22 cellular contexts compared by ENCODE assay signal in the genomic region with DNA sequence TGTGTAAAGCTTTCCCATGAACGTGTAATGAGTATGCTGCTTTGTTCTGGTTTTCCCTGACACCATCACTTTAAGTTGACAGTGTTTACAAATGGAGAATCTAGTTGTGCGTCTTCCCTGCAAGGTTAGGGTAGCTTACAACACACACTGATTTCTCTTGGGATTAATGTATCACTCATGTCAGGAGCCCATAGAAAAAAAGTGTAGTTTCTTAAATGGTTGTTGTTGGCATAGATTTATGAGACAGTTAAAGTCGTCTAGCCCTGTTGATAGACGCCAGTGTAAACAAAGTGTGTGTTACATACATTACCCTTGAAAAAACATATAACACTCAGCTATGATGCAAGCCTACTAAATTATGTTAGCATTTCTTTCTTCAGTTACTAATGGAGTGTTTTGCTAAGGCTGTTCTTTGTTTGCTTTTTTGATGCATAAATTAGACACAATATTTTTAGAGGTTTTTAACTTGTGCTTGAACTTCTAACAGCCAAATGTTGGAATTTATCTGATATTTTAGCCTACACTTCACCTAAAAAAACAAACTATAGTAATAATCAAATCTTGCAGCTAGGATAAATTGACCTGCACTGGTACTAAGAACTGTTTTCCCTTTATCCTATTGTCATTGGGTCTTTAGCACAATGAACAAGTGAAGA.
DNase-seq lines count a peak whose midpoint lies in the region; ATAC-seq, FAIRE-seq and TF ChIP-seq lines count a peak whose summit lies in the region.
"Had no signal": no experiment of that assay in that cellular context is flagged by ENCODE, and none has a peak within 500 bp of the region (broad histone marks: within the 10 kb centered on the region; RNA-seq: fewer than 3 reads in every experiment).

No MANE protein-coding gene starts in this region.

- ATAC-seq in K562 (peak; percentile 15; the same call in 1 of the 3 replicates), GM21529 (IDR thresholded peaks at IDR 0.05; ENCODE audit: unreplicated experiment) (no peak)
- ATAC-seq: esophagus mucosa, heart right ventricle, T-helper 17 cell had no signal

- H2BK15ac ChIP-seq in mesenchymal stem cell (ENCODE audit: low read depth, poor library complexity, severe bottlenecking) = no peak overlapping the region

- POLR2A ChIA-PET in MCF 10A (lab: Yijun Ruan, JAX) (interaction anchor here (0.6 to 5.2 kb wide), 13 partner anchors 9 to 731 kb away, joined by 3 to 62 read pairs (median 5); a partner anchor contains a TSS), K562 (lab: Yijun Ruan, JAX) (interaction anchor here (1.0 kb wide), 1 partner anchor 15 kb away, joined by 3 read pairs; no protein-coding TSS in a partner anchor)

- H3K9me3 Mint-ChIP-seq in MCF 10A (ENCODE audit: unreplicated experiment) = peaks cover 7% of the 10 kb centered on the region
- H3K9me3 Mint-ChIP-seq: activated naive CD8-positive, alpha-beta T cell treated with anti-CD3 and anti-CD28 coated beads, Interleukin-2, amount 10 ng/mL, durations not matched to agents 7 days and 5 days; neural progenitor cell had no signal

- intact Hi-C loops in MCF 10A (cut with micrococcal nuclease) (loop anchor here (5.0 kb wide), 1 partner anchor 53 kb away; no protein-coding TSS in a partner anchor), breast epithelium (cut with DNase I; ENCODE audit: low total_unique reads) (no loop called here), K562 (cut with micrococcal nuclease) (no loop called here), esophagus squamous epithelium (cut with DNase I) (no loop called here)

- H3K27me3 Mint-ChIP-seq in MCF 10A (ENCODE audit: insufficient read depth, unreplicated experiment) = no peaks in the 10 kb centered on the region

- in situ Hi-C loops in K562 (cut with MboI) = no loop called here

- no peak for TF ChIP-seq EP300 in K562 (IDR thresholded peaks at IDR 0.05; ENCODE audit: low read length)
- TF ChIP-seq EP300 in tibial nerve (IDR thresholded peaks at IDR 0.05) = no peak

- no peaks in the 10 kb centered on the region for H3K27me3 ChIP-seq in breast epithelium
- no peaks in the 10 kb centered on the region for H3K27me3 ChIP-seq in K562 (ENCODE audit: control insufficient read depth in 2 of 2, insufficient read depth in 2 of 2, low read length in 2 of 2)
- H3K27me3 ChIP-seq in mesenchymal stem cell (ENCODE audit: control insufficient read depth in 1 of 2, insufficient read depth in 1 of 2, low read length in 2 of 2) = no peaks in the 10 kb centered on the region
- H3K27me3 ChIP-seq in tibial nerve = no peaks in the 10 kb centered on the region
- no peaks in the 10 kb centered on the region for H3K27me3 ChIP-seq in esophagus squamous epithelium
- H3K27me3 ChIP-seq: heart right ventricle, neural progenitor cell, testis had no signal

- H3K27ac Mint-ChIP-seq in MCF 10A (ENCODE audit: low read depth, unreplicated experiment) = peak overlapping the region; percentile 93
- H3K27ac Mint-ChIP-seq: activated naive CD8-positive, alpha-beta T cell treated with anti-CD3 and anti-CD28 coated beads, Interleukin-2, amount 10 ng/mL, durations not matched to agents 7 days and 5 days; neural progenitor cell; T-helper 17 cell had no signal

- H3K4ac ChIP-seq in mesenchymal stem cell (ENCODE audit: low read depth in 1 of 2, low read length in 2 of 2) = no peak overlapping the region

- H3K79me1 ChIP-seq in mesenchymal stem cell (replicated peaks; ENCODE audit: low read length, poor library complexity, severe bottlenecking) = peaks cover 22% of the 10 kb centered on the region

- H3K14ac ChIP-seq in mesenchymal stem cell (ENCODE audit: low read length in 2 of 2) = no peak overlapping the region

- no peak overlapping the region for H2BK5ac ChIP-seq in mesenchymal stem cell (ENCODE audit: low read depth, low read length, poor library complexity, severe bottlenecking)

- no peak overlapping the region for H3K4me3 ChIP-seq in breast epithelium
- no peak overlapping the region for H3K4me3 ChIP-seq in K562
- no peak overlapping the region for H3K4me3 ChIP-seq in mesenchymal stem cell (ENCODE audit: insufficient read depth in 1 of 2, low read depth in 1 of 2, low read length in 2 of 2)
- no peak overlapping the region for H3K4me3 ChIP-seq in tibial nerve
- H3K4me3 ChIP-seq in esophagus squamous epithelium = no peak overlapping the region
- H3K4me3 ChIP-seq: heart right ventricle, neural progenitor cell, testis had no signal

- H3K23ac ChIP-seq in mesenchymal stem cell (ENCODE audit: low read length in 2 of 2) = no peak overlapping the region

- H3K4me1 ChIP-seq in breast epithelium (no peaks in the 10 kb centered on the region), K562 (replicated peaks in 1 of 2; ENCODE audit: control insufficient read depth in 2 of 2, insufficient read depth in 2 of 2, low read length in 2 of 2) (peaks cover 3 to 4% of the 10 kb centered on the region in 2 experiments; a peak in 3 of 5 replicates), mesenchymal stem cell (ENCODE audit: control insufficient read depth, insufficient read depth, low read depth, low read length) (no peaks in the 10 kb centered on the region), tibial nerve (peaks cover 0 to 4% (median 0%) of the 10 kb centered on the region in 4 donors), esophagus squamous epithelium (peaks cover 0 to 25% (median 3%) of the 10 kb centered on the region in 3 donors)
- H3K4me1 ChIP-seq: heart right ventricle, testis had no signal

- H3K9ac ChIP-seq in K562 (ENCODE audit: insufficient read depth in 1 of 2, low read depth in 2 of 2, low read length in 2 of 2) (no peak overlapping the region), mesenchymal stem cell (ENCODE audit: low read length) (no peak overlapping the region)
- H3K9ac ChIP-seq: KMS-11, neural progenitor cell had no signal

- H2BK120ac ChIP-seq in mesenchymal stem cell (ENCODE audit: low read depth, low read length) = no peak overlapping the region

- no peak for TF ChIP-seq RAD21 in K562 (CRISPR knock-in tag; conservative IDR thresholded peaks at IDR 0.05 in 1 of 2, IDR thresholded peaks at IDR 0.05 in 1 of 2)

- DNase-seq in MCF 10A (ENCODE audit: unreplicated experiment) = peak; percentile 77
- no peak for DNase-seq in breast epithelium (ENCODE audit: low spot score in 2 of 2)
- DNase-seq in K562 (ENCODE audit: extremely low read depth in 1 of 4, low spot score in 3 of 4) = no peak
- DNase-seq in mesenchymal stem cell = peak; percentile 85
- no peak for DNase-seq in NCI-H1436 (lab: John Stamatoyannopoulos, UW)
- DNase-seq in tibial nerve (ENCODE audit: low spot score in 2 of 2) = no peak
- DNase-seq in esophagus squamous epithelium (lab: John Stamatoyannopoulos, UW) = no peak
- DNase-seq: activated naive CD8-positive, alpha-beta T cell treated with anti-CD3 and anti-CD28 coated beads, Interleukin-2, amount 10 ng/mL, durations not matched to agents 7 days and 5 days; C1 segment of cervical spinal cord; GDM1; HCEC 1CT; heart right ventricle; NCI-H1436 treated with DMSO at 0.1 percent for 48 hours; NCI-H226; T-helper 17 cell; testis; WERI-Rb-1 had no signal

- 48% methylated on average over 4 of the region's 4 CpGs for WGBS in K562 (ENCODE audit: insufficient coverage, low coverage, missing lambda C conversion rate)
- 0% methylated on average over 2 of the region's 4 CpGs for WGBS in mesenchymal stem cell
- 53 to 55% methylated on average over 4 of the region's 4 CpGs for WGBS in tibial nerve, 2 donors
- 39 to 49% methylated on average over 4 of the region's 4 CpGs for WGBS in esophagus squamous epithelium, 2 donors

- no peak overlapping the region for H4K8ac ChIP-seq in mesenchymal stem cell (ENCODE audit: low read length)

- H3K9me3 ChIP-seq in breast epithelium = no peaks in the 10 kb centered on the region
- H3K9me3 ChIP-seq in K562 (replicated peaks; ENCODE audit: control insufficient read depth, insufficient read depth, low read depth, low read length) = no peaks in the 10 kb centered on the region
- no peaks in the 10 kb centered on the region for H3K9me3 ChIP-seq in mesenchymal stem cell (ENCODE audit: control insufficient read depth, low read length)
- no peaks in the 10 kb centered on the region for H3K9me3 ChIP-seq in tibial nerve
- no peaks in the 10 kb centered on the region for H3K9me3 ChIP-seq in esophagus squamous epithelium
- H3K9me3 ChIP-seq: heart right ventricle, testis had no signal

- no peak for TF ChIP-seq CTCF in MCF 10A (IDR thresholded peaks at IDR 0.05; ENCODE audit: unreplicated experiment)
- no peak for TF ChIP-seq CTCF in breast epithelium (IDR thresholded peaks at IDR 0.05)
- TF ChIP-seq CTCF in K562 (IDR thresholded peaks at IDR 0.05 in 2 of 3, conservative IDR thresholded peaks at IDR 0.05 in 1 of 3; ENCODE audit: insufficient read depth in 2 of 3, low read depth in 1 of 3, low read length in 3 of 3) = no peak
- no peak for TF ChIP-seq CTCF in tibial nerve (IDR thresholded peaks at IDR 0.05)
- no peak for TF ChIP-seq CTCF in esophagus squamous epithelium (IDR thresholded peaks at IDR 0.05)

- peaks cover 28% of the 10 kb centered on the region for H3K36me3 Mint-ChIP-seq in MCF 10A (ENCODE audit: insufficient read depth, unreplicated experiment)
- H3K36me3 Mint-ChIP-seq: activated naive CD8-positive, alpha-beta T cell treated with anti-CD3 and anti-CD28 coated beads, Interleukin-2, amount 10 ng/mL, durations not matched to agents 7 days and 5 days had no signal

- no peaks in the 10 kb centered on the region; the same call in 2 of the 3 replicates for H3K79me2 ChIP-seq in K562 (ENCODE audit: control insufficient read depth, insufficient read depth, low read length)

- H3K4me3 Mint-ChIP-seq in MCF 10A (ENCODE audit: unreplicated experiment) = no peak overlapping the region
- H3K4me3 Mint-ChIP-seq: activated naive CD8-positive, alpha-beta T cell treated with anti-CD3 and anti-CD28 coated beads, Interleukin-2, amount 10 ng/mL, durations not matched to agents 7 days and 5 days; neural progenitor cell; T-helper 17 cell had no signal

- H3K27ac ChIP-seq in breast epithelium (no peak overlapping the region), K562 (ENCODE audit: extremely low read depth, low read depth, low read length) (no peak overlapping the region), mesenchymal stem cell (ENCODE audit: low read length, poor library complexity, severe bottlenecking) (no peak overlapping the region), tibial nerve (no peak overlapping the region), esophagus squamous epithelium (no peak overlapping the region)
- H3K27ac ChIP-seq: heart right ventricle, KMS-11, neural progenitor cell, testis, WERI-Rb-1 had no signal

- no peaks in the 10 kb centered on the region for H3K9me1 ChIP-seq in K562 (ENCODE audit: control insufficient read depth, insufficient read depth, low read length)

- CTCF ChIA-PET in MCF 10A (lab: Yijun Ruan, JAX) = interaction anchor here (0.6 to 1.2 kb wide), 2 partner anchors 82 to 87 kb away, joined by 3 to 7 read pairs; no protein-coding TSS in a partner anchor
- CTCF ChIA-PET in K562 (lab: Yijun Ruan, JAX; ENCODE audit: low intra/inter-chr PET ratio) = no interaction called here

- peaks cover 50% of the 10 kb centered on the region for H3K4me1 Mint-ChIP-seq in MCF 10A (ENCODE audit: insufficient read depth, unreplicated experiment)
- H3K4me1 Mint-ChIP-seq: activated naive CD8-positive, alpha-beta T cell treated with anti-CD3 and anti-CD28 coated beads, Interleukin-2, amount 10 ng/mL, durations not matched to agents 7 days and 5 days had no signal

- H3K18ac ChIP-seq in mesenchymal stem cell (ENCODE audit: low read depth in 1 of 2, low read length in 2 of 2) = no peak overlapping the region

- FAIRE-seq in K562 (lab: Jason Lieb, UNC) = peak; percentile 55
- FAIRE-seq: A204.1 had no signal

- no peak overlapping the region for H3K4me2 ChIP-seq in K562 (ENCODE audit: insufficient read depth, low read length)
- no peak overlapping the region for H3K4me2 ChIP-seq in mesenchymal stem cell (ENCODE audit: low read length, poor library complexity, severe bottlenecking)
- H3K4me2 ChIP-seq: KMS-11, neural progenitor cell had no signal

- no peaks in the 10 kb centered on the region for H4K20me1 ChIP-seq in K562 (replicated peaks; ENCODE audit: control insufficient read depth, insufficient read depth, low read length)

- H3K36me3 ChIP-seq in breast epithelium (no peaks in the 10 kb centered on the region), K562 (ENCODE audit: control insufficient read depth, insufficient read depth, low read length) (peaks cover 38% of the 10 kb centered on the region), mesenchymal stem cell (ENCODE audit: control insufficient read depth in 1 of 2, insufficient read depth in 2 of 2, low read depth in 1 of 2, low read length in 2 of 2) (peaks cover 4 to 12% of the 10 kb centered on the region in 2 experiments), tibial nerve (peaks cover 0 to 13% (median 0%) of the 10 kb centered on the region in 3 donors), esophagus squamous epithelium (peaks cover 0 to 17% (median 0%) of the 10 kb centered on the region in 3 donors)
- H3K36me3 ChIP-seq: neural progenitor cell had no signal

- H2AFZ ChIP-seq in K562 (ENCODE audit: low read depth, low read length) (no peak overlapping the region), mesenchymal stem cell (ENCODE audit: low read depth, low read length) (no peak overlapping the region)
- H2AFZ ChIP-seq: neural progenitor cell had no signal

- TF ChIP-seq POLR2A in breast epithelium (IDR thresholded peaks at IDR 0.05) (no peak), K562 (conservative IDR thresholded peaks at IDR 0.05) (no peak), tibial nerve (IDR thresholded peaks at IDR 0.05) (no peak), esophagus squamous epithelium (IDR thresholded peaks at IDR 0.05) (no peak)

- BruUV-seq in MCF 10A (replicated peaks; lab: Mats Ljungman, UMichigan) (no TSS peak), K562 (replicated peaks; lab: Mats Ljungman, UMichigan) (no TSS peak)

- H2BK12ac ChIP-seq in mesenchymal stem cell (ENCODE audit: low read length in 2 of 2) = no peak overlapping the region

- H4K91ac ChIP-seq in mesenchymal stem cell (ENCODE audit: low read length) = no peak overlapping the region

- no peak overlapping the region for H2AK5ac ChIP-seq in mesenchymal stem cell (ENCODE audit: low read length, severe bottlenecking)

Comparison
In these comparisons a context has a peak if more than half of its experiments do, and no peak if none do; other contexts are left out.
1. DNase-seq: peak in MCF 10A (single experiment) and mesenchymal stem cell (single experiment); none in breast epithelium (0 of 2), K562 (0 of 4), NCI-H1436 (single experiment), tibial nerve (0 of 2) and esophagus squamous epithelium (single experiment).